ENCODE assay signal across 1 cellular context in genomic region chr9:136118367-136119258, GRCh38.
TF ChIP-seq lines count a peak whose summit lies in the region.

A gene with protein sequence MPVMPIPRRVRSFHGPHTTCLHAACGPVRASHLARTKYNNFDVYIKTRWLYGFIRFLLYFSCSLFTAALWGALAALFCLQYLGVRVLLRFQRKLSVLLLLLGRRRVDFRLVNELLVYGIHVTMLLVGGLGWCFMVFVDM (minus strand): TSS chr9:136118875. CDS start chr9:136116900, 1,975 bp downstream.

TF ChIP-seq in WTC11, 78 proteins besides CTCF, POLR2A, EP300 and RAD21 (continued from another document):
- TF ChIP-seq, protein P1, sequence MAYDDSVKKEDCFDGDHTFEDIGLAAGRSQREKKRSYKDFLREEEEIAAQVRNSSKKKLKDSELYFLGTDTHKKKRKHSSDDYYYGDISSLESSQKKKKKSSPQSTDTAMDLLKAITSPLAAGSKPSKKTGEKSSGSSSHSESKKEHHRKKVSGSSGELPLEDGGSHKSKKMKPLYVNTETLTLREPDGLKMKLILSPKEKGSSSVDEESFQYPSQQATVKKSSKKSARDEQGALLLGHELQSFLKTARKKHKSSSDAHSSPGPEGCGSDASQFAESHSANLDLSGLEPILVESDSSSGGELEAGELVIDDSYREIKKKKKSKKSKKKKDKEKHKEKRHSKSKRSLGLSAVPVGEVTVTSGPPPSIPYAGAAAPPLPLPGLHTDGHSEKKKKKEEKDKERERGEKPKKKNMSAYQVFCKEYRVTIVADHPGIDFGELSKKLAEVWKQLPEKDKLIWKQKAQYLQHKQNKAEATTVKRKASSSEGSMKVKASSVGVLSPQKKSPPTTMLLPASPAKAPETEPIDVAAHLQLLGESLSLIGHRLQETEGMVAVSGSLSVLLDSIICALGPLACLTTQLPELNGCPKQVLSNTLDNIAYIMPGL (CRISPR knock-in tag; IDR thresholded peaks at IDR 0.05) = peak; percentile 45
- TF ChIP-seq NR2C2 (CRISPR knock-in tag; IDR thresholded peaks at IDR 0.05) (no peak), GABPB1 (CRISPR knock-in tag; IDR thresholded peaks at IDR 0.05) (peak; percentile 54; the same call in 1 of the 2 replicates), ELF4 (CRISPR knock-in tag; IDR thresholded peaks at IDR 0.05; ENCODE audit: low read depth) (no peak), NR3C1 (CRISPR knock-in tag; conservative IDR thresholded peaks at IDR 0.05; ENCODE audit: low read depth) (0 out of 2 replicates have a peak, but pooled peaks have one; percentile 80), FOXP1 (CRISPR knock-in tag; IDR thresholded peaks at IDR 0.05; ENCODE audit: borderline replicate concordance) (peak; percentile 68), MXD4 (CRISPR knock-in tag; IDR thresholded peaks at IDR 0.05; ENCODE audit: borderline replicate concordance) (no peak), MYBL2 (CRISPR knock-in tag; IDR thresholded peaks at IDR 0.05) (no peak; the same call in none of the 2 replicates), TCF7 (CRISPR knock-in tag; IDR thresholded peaks at IDR 0.05; ENCODE audit: low read depth) (no peak), NR1H2 (CRISPR knock-in tag; IDR thresholded peaks at IDR 0.05) (no peak), FOXK1 (CRISPR knock-in tag; IDR thresholded peaks at IDR 0.05) (peak; percentile 75; the same call in 1 of the 2 replicates), GRHL2 (CRISPR knock-in tag; IDR thresholded peaks at IDR 0.05; ENCODE audit: insufficient replicate concordance, severe bottlenecking) (no peak), ZMAT4 (CRISPR knock-in tag; IDR thresholded peaks at IDR 0.05) (no peak), ZNF671 (CRISPR knock-in tag; IDR thresholded peaks at IDR 0.05) (no peak), ZNF232 (CRISPR knock-in tag; IDR thresholded peaks at IDR 0.05) (no peak), AFF4 (CRISPR knock-in tag; IDR thresholded peaks at IDR 0.05; ENCODE audit: borderline replicate concordance) (no peak), RORB (CRISPR knock-in tag; IDR thresholded peaks at IDR 0.05) (no peak), SP1 (CRISPR knock-in tag; conservative IDR thresholded peaks at IDR 0.05) (peak; percentile 84), CBFB (CRISPR knock-in tag; IDR thresholded peaks at IDR 0.05; ENCODE audit: low read depth) (peak; percentile 96), CREB1 (CRISPR knock-in tag; IDR thresholded peaks at IDR 0.05) (peak; percentile 77; the same call in 1 of the 2 replicates), NFE2L1 (CRISPR knock-in tag; IDR thresholded peaks at IDR 0.05) (no peak), OVOL2 (CRISPR knock-in tag; IDR thresholded peaks at IDR 0.05; ENCODE audit: borderline replicate concordance) (no peak), ZSCAN18 (CRISPR knock-in tag; IDR thresholded peaks at IDR 0.05) (no peak), ATF3 (CRISPR knock-in tag; conservative IDR thresholded peaks at IDR 0.05) (no peak), ZNF416 (CRISPR knock-in tag; IDR thresholded peaks at IDR 0.05) (no peak), ZNF317 (CRISPR knock-in tag; IDR thresholded peaks at IDR 0.05; ENCODE audit: borderline replicate concordance, low read depth) (0 out of 2 replicates have a peak, but pooled peaks have one; percentile 7), USF2 (CRISPR knock-in tag; IDR thresholded peaks at IDR 0.05) (peak; percentile 14; the same call in 1 of the 2 replicates), ERG (CRISPR knock-in tag; IDR thresholded peaks at IDR 0.05) (no peak)
- TF ChIP-seq, protein P2, sequence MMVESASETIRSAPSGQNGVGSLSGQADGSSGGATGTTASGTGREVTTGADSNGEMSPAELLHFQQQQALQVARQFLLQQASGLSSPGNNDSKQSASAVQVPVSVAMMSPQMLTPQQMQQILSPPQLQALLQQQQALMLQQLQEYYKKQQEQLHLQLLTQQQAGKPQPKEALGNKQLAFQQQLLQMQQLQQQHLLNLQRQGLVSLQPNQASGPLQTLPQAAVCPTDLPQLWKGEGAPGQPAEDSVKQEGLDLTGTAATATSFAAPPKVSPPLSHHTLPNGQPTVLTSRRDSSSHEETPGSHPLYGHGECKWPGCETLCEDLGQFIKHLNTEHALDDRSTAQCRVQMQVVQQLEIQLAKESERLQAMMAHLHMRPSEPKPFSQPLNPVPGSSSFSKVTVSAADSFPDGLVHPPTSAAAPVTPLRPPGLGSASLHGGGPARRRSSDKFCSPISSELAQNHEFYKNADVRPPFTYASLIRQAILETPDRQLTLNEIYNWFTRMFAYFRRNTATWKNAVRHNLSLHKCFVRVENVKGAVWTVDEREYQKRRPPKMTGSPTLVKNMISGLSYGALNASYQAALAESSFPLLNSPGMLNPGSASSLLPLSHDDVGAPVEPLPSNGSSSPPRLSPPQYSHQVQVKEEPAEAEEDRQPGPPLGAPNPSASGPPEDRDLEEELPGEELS (CRISPR knock-in tag; IDR thresholded peaks at IDR 0.05) = no peak; the same call in 1 of the 2 replicates
- TF ChIP-seq, protein P3, sequence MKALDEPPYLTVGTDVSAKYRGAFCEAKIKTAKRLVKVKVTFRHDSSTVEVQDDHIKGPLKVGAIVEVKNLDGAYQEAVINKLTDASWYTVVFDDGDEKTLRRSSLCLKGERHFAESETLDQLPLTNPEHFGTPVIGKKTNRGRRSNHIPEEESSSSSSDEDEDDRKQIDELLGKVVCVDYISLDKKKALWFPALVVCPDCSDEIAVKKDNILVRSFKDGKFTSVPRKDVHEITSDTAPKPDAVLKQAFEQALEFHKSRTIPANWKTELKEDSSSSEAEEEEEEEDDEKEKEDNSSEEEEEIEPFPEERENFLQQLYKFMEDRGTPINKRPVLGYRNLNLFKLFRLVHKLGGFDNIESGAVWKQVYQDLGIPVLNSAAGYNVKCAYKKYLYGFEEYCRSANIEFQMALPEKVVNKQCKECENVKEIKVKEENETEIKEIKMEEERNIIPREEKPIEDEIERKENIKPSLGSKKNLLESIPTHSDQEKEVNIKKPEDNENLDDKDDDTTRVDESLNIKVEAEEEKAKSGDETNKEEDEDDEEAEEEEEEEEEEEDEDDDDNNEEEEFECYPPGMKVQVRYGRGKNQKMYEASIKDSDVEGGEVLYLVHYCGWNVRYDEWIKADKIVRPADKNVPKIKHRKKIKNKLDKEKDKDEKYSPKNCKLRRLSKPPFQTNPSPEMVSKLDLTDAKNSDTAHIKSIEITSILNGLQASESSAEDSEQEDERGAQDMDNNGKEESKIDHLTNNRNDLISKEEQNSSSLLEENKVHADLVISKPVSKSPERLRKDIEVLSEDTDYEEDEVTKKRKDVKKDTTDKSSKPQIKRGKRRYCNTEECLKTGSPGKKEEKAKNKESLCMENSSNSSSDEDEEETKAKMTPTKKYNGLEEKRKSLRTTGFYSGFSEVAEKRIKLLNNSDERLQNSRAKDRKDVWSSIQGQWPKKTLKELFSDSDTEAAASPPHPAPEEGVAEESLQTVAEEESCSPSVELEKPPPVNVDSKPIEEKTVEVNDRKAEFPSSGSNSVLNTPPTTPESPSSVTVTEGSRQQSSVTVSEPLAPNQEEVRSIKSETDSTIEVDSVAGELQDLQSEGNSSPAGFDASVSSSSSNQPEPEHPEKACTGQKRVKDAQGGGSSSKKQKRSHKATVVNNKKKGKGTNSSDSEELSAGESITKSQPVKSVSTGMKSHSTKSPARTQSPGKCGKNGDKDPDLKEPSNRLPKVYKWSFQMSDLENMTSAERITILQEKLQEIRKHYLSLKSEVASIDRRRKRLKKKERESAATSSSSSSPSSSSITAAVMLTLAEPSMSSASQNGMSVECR (CRISPR knock-in tag; IDR thresholded peaks at IDR 0.05; ENCODE audit: borderline replicate concordance) = 0 out of 2 replicates have a peak, but pooled peaks have one; percentile 62
- TF ChIP-seq, protein P4, sequence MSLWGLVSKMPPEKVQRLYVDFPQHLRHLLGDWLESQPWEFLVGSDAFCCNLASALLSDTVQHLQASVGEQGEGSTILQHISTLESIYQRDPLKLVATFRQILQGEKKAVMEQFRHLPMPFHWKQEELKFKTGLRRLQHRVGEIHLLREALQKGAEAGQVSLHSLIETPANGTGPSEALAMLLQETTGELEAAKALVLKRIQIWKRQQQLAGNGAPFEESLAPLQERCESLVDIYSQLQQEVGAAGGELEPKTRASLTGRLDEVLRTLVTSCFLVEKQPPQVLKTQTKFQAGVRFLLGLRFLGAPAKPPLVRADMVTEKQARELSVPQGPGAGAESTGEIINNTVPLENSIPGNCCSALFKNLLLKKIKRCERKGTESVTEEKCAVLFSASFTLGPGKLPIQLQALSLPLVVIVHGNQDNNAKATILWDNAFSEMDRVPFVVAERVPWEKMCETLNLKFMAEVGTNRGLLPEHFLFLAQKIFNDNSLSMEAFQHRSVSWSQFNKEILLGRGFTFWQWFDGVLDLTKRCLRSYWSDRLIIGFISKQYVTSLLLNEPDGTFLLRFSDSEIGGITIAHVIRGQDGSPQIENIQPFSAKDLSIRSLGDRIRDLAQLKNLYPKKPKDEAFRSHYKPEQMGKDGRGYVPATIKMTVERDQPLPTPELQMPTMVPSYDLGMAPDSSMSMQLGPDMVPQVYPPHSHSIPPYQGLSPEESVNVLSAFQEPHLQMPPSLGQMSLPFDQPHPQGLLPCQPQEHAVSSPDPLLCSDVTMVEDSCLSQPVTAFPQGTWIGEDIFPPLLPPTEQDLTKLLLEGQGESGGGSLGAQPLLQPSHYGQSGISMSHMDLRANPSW (CRISPR knock-in tag; conservative IDR thresholded peaks at IDR 0.05; ENCODE audit: low read depth) = no peak; the same call in 1 of the 2 replicates
- TF ChIP-seq, protein P5, sequence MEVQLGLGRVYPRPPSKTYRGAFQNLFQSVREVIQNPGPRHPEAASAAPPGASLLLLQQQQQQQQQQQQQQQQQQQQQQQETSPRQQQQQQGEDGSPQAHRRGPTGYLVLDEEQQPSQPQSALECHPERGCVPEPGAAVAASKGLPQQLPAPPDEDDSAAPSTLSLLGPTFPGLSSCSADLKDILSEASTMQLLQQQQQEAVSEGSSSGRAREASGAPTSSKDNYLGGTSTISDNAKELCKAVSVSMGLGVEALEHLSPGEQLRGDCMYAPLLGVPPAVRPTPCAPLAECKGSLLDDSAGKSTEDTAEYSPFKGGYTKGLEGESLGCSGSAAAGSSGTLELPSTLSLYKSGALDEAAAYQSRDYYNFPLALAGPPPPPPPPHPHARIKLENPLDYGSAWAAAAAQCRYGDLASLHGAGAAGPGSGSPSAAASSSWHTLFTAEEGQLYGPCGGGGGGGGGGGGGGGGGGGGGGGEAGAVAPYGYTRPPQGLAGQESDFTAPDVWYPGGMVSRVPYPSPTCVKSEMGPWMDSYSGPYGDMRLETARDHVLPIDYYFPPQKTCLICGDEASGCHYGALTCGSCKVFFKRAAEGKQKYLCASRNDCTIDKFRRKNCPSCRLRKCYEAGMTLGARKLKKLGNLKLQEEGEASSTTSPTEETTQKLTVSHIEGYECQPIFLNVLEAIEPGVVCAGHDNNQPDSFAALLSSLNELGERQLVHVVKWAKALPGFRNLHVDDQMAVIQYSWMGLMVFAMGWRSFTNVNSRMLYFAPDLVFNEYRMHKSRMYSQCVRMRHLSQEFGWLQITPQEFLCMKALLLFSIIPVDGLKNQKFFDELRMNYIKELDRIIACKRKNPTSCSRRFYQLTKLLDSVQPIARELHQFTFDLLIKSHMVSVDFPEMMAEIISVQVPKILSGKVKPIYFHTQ (CRISPR knock-in tag; IDR thresholded peaks at IDR 0.05) = no peak
